1 cellular context compared by ENCODE assay signal in genomic region chr1:41317356-41317755, GRCh38.
TF ChIP-seq lines count a peak whose summit lies in the region.

No MANE protein-coding gene starts in this region.

TF ChIP-seq in A549, 52 proteins besides CTCF, POLR2A, EP300 and RAD21:
- TF ChIP-seq EHMT2 (IDR thresholded peaks at IDR 0.05; ENCODE audit: low read depth) (no peak), E2F6 (IDR thresholded peaks at IDR 0.05; ENCODE audit: borderline replicate concordance, low read depth) (no peak), MYC (IDR thresholded peaks at IDR 0.05; ENCODE audit: borderline replicate concordance, low read length) (no peak), EHF (CRISPR knock-in tag; IDR thresholded peaks at IDR 0.05) (no peak), RNF2 (IDR thresholded peaks at IDR 0.05; ENCODE audit: borderline replicate concordance, low read depth) (no peak)
